20 cellular contexts compared by ENCODE assay signal in genomic region chr5:41747708-41748107, GRCh38.
"Had no signal": no experiment of that assay in that cellular context is flagged by ENCODE, and none has a peak within 500 bp of the region (broad histone marks: within the 10 kb centered on the region; RNA-seq: fewer than 3 reads in every experiment).

No MANE protein-coding gene starts in this region.

- H3K4me1 ChIP-seq: Peyer's patch had no signal

- H3K36me3 ChIP-seq: brain microvascular endothelial cell, cardiac muscle cell, Peyer's patch had no signal

- DNase-seq: activated B cell treated with CpG ODN at 0.5 μM for 24 hours; activated CD4-positive, alpha-beta memory T cell treated with anti-CD3 and anti-CD28 coated beads, Interleukin-2, amount 10 ng/mL, durations not matched to agents 7 days and 5 days; activated CD4-positive, alpha-beta T cell treated with anti-CD3 and anti-CD28 coated beads, Interleukin-2, amount 50 U/mL, for 1 hour; activated gamma-delta T cell; activated naive CD4-positive, alpha-beta T cell treated with anti-CD3 and anti-CD28 coated beads for 36 hours; activated T-cell treated with anti-CD3 and anti-CD28 coated beads for 4 hours; activated T-cell treated with anti-CD3 and anti-CD28 coated beads, Interleukin-2, amount 50 U/mL, for 48 hours; Karpas-422; MM.1S; NCI-H1436 treated with DMSO at 0.1 percent for 48 hours; NCI-H187; NCI-H2081; Peyer's patch; Right ventricle myocardium superior; T-helper 17 cell; T-helper 9 cell had no signal

- H3K4me3 ChIP-seq: cardiac muscle cell, Peyer's patch, SJCRH30 had no signal

- H3K9me3 ChIP-seq: Peyer's patch, SJCRH30 had no signal

- ATAC-seq: T-helper 17 cell had no signal

- H3K27ac ChIP-seq: brain microvascular endothelial cell, cardiac muscle cell, Peyer's patch, RWPE1, SJCRH30 had no signal

- H3K27me3 ChIP-seq: brain microvascular endothelial cell, cardiac muscle cell, Peyer's patch, SJCRH30 had no signal
